ENCODE assay signal across 1 cellular context in the genomic region with DNA sequence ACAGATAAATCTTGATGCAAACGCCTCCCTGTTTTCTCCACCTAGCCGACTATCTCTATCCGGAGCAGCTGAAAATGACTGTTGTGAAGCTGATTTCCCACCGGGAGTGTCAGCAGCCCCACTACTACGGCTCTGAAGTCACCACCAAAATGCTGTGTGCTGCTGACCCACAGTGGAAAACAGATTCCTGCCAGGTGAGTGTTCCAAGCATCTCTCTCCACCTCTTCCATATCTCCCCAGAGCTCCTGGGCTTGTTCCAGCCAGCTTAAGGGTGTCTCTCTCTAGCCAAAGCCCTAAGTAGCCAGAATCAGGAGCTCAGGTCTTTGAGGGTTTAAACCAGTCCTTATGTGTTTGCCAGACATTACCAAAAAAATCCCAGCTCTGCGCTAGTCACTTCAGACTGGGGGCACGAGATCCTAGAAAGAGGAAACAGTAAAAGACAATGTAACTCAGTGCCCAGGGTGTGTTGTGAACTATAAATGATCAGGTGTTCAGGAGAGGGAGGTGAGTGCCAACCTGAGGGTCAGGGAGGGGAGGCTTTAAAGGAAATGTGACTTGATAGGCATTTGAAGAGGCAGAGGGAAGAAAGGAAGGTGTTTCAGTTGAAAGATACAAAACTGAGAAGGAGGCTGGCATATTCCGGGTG.
TF ChIP-seq lines count a peak whose summit lies in the region.

No MANE protein-coding gene starts in this region.

TF ChIP-seq in HepG2, 621 proteins besides CTCF, POLR2A, EP300 and RAD21:
- TF ChIP-seq ZMYM3 (CRISPR knock-in tag; IDR thresholded peaks at IDR 0.05) (no peak), HOXA7 (CRISPR knock-in tag; IDR thresholded peaks at IDR 0.05) (no peak), NKX3-1 (CRISPR knock-in tag; IDR thresholded peaks at IDR 0.05) (no peak)
TF ChIP-seq in HepG2: peak in this region for 0.
